Comparison of ENCODE assay signal across 1 cellular context in the genomic region with DNA sequence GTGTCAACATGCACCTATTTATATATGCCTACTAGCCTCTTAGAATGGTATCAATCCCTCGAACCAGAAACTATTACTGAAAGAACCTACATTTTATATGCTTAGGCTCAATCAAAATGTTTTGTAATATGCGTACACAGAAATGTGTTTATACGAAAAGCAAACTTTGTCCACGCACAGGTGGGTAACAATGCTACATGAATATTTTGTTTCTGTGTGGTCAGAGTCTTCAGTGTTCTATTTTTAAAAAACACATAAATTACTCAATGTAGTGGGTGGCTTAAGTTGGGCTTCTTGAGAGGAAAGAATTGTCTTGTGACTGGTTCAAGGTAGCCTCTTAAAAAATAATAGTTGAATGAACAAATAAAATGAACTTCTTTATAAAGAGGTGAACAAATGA.
TF ChIP-seq lines count a peak whose summit lies in the region.

No MANE protein-coding gene starts in this region.

TF ChIP-seq in SK-N-SH, 30 proteins besides CTCF, POLR2A, EP300 and RAD21 (continued from another document):
- TF ChIP-seq, protein P1, sequence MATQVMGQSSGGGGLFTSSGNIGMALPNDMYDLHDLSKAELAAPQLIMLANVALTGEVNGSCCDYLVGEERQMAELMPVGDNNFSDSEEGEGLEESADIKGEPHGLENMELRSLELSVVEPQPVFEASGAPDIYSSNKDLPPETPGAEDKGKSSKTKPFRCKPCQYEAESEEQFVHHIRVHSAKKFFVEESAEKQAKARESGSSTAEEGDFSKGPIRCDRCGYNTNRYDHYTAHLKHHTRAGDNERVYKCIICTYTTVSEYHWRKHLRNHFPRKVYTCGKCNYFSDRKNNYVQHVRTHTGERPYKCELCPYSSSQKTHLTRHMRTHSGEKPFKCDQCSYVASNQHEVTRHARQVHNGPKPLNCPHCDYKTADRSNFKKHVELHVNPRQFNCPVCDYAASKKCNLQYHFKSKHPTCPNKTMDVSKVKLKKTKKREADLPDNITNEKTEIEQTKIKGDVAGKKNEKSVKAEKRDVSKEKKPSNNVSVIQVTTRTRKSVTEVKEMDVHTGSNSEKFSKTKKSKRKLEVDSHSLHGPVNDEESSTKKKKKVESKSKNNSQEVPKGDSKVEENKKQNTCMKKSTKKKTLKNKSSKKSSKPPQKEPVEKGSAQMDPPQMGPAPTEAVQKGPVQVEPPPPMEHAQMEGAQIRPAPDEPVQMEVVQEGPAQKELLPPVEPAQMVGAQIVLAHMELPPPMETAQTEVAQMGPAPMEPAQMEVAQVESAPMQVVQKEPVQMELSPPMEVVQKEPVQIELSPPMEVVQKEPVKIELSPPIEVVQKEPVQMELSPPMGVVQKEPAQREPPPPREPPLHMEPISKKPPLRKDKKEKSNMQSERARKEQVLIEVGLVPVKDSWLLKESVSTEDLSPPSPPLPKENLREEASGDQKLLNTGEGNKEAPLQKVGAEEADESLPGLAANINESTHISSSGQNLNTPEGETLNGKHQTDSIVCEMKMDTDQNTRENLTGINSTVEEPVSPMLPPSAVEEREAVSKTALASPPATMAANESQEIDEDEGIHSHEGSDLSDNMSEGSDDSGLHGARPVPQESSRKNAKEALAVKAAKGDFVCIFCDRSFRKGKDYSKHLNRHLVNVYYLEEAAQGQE (IDR thresholded peaks at IDR 0.05; ENCODE audit: low read depth, low read length), result no peak
- TF ChIP-seq, protein P2, sequence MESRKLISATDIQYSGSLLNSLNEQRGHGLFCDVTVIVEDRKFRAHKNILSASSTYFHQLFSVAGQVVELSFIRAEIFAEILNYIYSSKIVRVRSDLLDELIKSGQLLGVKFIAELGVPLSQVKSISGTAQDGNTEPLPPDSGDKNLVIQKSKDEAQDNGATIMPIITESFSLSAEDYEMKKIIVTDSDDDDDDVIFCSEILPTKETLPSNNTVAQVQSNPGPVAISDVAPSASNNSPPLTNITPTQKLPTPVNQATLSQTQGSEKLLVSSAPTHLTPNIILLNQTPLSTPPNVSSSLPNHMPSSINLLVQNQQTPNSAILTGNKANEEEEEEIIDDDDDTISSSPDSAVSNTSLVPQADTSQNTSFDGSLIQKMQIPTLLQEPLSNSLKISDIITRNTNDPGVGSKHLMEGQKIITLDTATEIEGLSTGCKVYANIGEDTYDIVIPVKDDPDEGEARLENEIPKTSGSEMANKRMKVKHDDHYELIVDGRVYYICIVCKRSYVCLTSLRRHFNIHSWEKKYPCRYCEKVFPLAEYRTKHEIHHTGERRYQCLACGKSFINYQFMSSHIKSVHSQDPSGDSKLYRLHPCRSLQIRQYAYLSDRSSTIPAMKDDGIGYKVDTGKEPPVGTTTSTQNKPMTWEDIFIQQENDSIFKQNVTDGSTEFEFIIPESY (IDR thresholded peaks at IDR 0.05; ENCODE audit: borderline replicate concordance, low read depth), result no peak
- TF ChIP-seq TAF1 (IDR thresholded peaks at IDR 0.05; ENCODE audit: borderline replicate concordance, low read depth, low read length), result no peak
- TF ChIP-seq TEAD4 (IDR thresholded peaks at IDR 0.05; ENCODE audit: borderline replicate concordance, insufficient read depth), result no peak
- no peak for TF ChIP-seq FOXJ3 (CRISPR knock-in tag; IDR thresholded peaks at IDR 0.05)
- no peak for TF ChIP-seq RXRA (IDR thresholded peaks at IDR 0.05; ENCODE audit: borderline replicate concordance, low read depth)
